ENCODE assay signal across 1 cellular context in the genomic region with DNA sequence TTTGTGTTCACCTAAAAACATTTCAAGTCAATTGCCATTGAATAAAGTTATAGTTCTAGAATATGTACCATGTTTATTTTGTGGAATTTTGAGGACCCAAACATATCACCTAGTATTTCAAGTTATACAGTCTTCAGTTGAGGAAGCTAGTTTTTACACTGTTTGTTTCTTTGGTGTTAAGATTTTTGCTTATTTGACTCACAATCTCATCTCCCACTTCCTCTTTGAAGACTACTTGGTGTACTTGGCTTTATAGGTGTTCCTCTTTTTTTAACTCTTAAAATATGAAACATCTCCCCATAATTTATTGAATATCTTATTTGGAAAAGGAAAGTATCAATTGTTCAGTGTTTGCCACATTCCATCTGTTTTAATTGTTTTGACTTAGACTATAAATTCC.
TF ChIP-seq lines count a peak whose summit lies in the region.

No MANE protein-coding gene starts in this region.

TF ChIP-seq in GM12878, 131 proteins besides CTCF, POLR2A, EP300 and RAD21 (continued from another document):
- no peak for TF ChIP-seq SRF (IDR thresholded peaks at IDR 0.05; ENCODE audit: low read depth in 2 of 2, low read length in 2 of 2)
- 0 out of 2 replicates have a peak, but pooled peaks have one; percentile 33 for TF ChIP-seq DPF2 (IDR thresholded peaks at IDR 0.05)
TF ChIP-seq in GM12878: peak in this region for 4.
